Comparison of ENCODE assay signal across 22 cellular contexts in the genomic region with DNA sequence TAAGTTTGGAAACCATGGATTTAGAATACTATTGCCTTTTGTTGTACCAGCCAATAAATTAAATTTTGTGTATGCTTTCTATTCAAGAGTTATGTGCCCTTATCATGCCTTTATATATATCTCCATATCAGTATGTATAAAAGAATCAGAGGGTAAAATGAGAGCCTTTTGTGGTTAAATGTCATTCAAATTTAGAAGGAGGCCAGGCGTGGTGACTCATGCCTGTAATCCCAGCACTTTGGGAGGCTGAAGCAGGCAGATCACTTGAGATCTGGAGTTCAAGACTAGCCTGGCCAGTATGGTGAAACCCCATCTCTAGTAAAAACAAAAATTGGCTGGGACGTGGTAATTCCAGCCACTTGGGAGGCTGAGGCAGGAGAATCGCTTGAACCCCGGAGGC.
DNase-seq lines count a peak whose midpoint lies in the region; ATAC-seq and TF ChIP-seq lines count a peak whose summit lies in the region.
"Had no signal": no experiment of that assay in that cellular context is flagged by ENCODE, and none has a peak within 500 bp of the region (broad histone marks: within the 10 kb centered on the region; RNA-seq: fewer than 3 reads in every experiment).

No MANE protein-coding gene starts in this region.

- H3K14ac ChIP-seq in IMR-90 (replicated peaks; ENCODE audit: low read depth, low read length) = no peak overlapping the region

- TF ChIP-seq CTCF in IMR-90 (conservative IDR thresholded peaks at IDR 0.05; ENCODE audit: low read depth, low read length) = no peak

- POLR2A ChIA-PET in IMR-90 (lab: Charles Lee; ENCODE audit: unreplicated experiment) = no interaction called here

- H3K79me1 ChIP-seq in IMR-90 (ENCODE audit: low read depth in 1 of 2, low read length in 2 of 2) = peaks cover 11 to 26% of the 10 kb centered on the region in 2 experiments; a peak in 3 of 4 replicates

- H4K5ac ChIP-seq in IMR-90 (ENCODE audit: low read depth, low read length) = no peak overlapping the region

- no peak overlapping the region for H3K4ac ChIP-seq in IMR-90 (ENCODE audit: low read depth, low read length)

- H3K9ac ChIP-seq in IMR-90 (ENCODE audit: low read depth, low read length) = no peak overlapping the region

- no peak overlapping the region for H3K27ac Mint-ChIP-seq in stimulated activated effector memory CD8-positive, alpha-beta T cell treated with anti-CD3 and anti-CD28 coated beads, Interleukin-12 subunit alpha, Interleukin-12 subunit beta, amount 100 ng/mL, for 72 hours
- H3K27ac Mint-ChIP-seq: activated CD8-positive, alpha-beta T cell treated with anti-CD3 and anti-CD28 coated beads for 36 hours; activated naive CD4-positive, alpha-beta T cell treated with anti-CD3 and anti-CD28 coated beads, Interleukin-2, amount 50 U/mL, for 24 hours; activated T-helper 1 cell treated with anti-CD3 and anti-CD28 coated beads, Interleukin-12 subunit alpha, Interleukin-12 subunit beta, Interleukin-2, Interleukin-4 antibody, amounts not matched to agents 30 ng/mL and 10 ng/mL and 1 ng/mL, durations not matched to agents 14 hours and 24 hours and 36 hours; CD8-positive, alpha-beta memory T cell; stimulated activated naive B cell treated with anti-CD40 and anti-IgM and Interleukin-4, amounts not matched to agents 10 μg/mL and 1 μg/mL and 100 μg/mL, for 72 hours had no signal

- no peaks in the 10 kb centered on the region for H3K4me1 ChIP-seq in IMR-90 (ENCODE audit: control insufficient read depth, insufficient read depth, low read length)

- H4K20me1 ChIP-seq in IMR-90 (ENCODE audit: insufficient read depth, low read length) = no peaks in the 10 kb centered on the region; the same call in 1 of the 2 replicates

- no peak overlapping the region for H2AK9ac ChIP-seq in IMR-90 (replicated peaks; ENCODE audit: low read depth, low read length, poor library complexity)

- no peak overlapping the region for H3K23ac ChIP-seq in IMR-90 (ENCODE audit: low read depth, low read length)

- no peak overlapping the region for H3K18ac ChIP-seq in IMR-90 (ENCODE audit: low read depth, low read length)

- in situ Hi-C loops in IMR-90 (cut with MboI; ENCODE audit: low sequenced_read_pairs) = no loop called here

- no peaks in the 10 kb centered on the region for H3K9me3 ChIP-seq in IMR-90 (ENCODE audit: control insufficient read depth, insufficient read depth, low read length)
- H3K9me3 ChIP-seq: ovary had no signal

- no peak overlapping the region for H2BK15ac ChIP-seq in IMR-90 (ENCODE audit: low read depth, low read length)

- no peaks in the 10 kb centered on the region for H3K9me1 ChIP-seq in IMR-90 (ENCODE audit: insufficient read depth, low read length)

- no peak for TF ChIP-seq POLR2A in IMR-90 (IDR thresholded peaks at IDR 0.05; ENCODE audit: low read depth, low read length)

- no peak overlapping the region for H4K91ac ChIP-seq in IMR-90 (ENCODE audit: insufficient read depth, low read depth, low read length)

- no TSS peak for BruUV-seq in IMR-90 (replicated peaks; lab: Mats Ljungman, UMichigan)

- CTCF ChIA-PET in IMR-90 (lab: Yijun Ruan, JAX) = interaction anchor here (0.7 kb wide), 1 partner anchor 8 kb away, joined by 3 read pairs; no protein-coding TSS in a partner anchor

- H4K8ac ChIP-seq in IMR-90 (ENCODE audit: low read depth in 2 of 2, low read length in 2 of 2) = no peak overlapping the region

- intact Hi-C loops in IMR-90 (cut with micrococcal nuclease) = no loop called here

- H2BK5ac ChIP-seq in IMR-90 (ENCODE audit: low read depth, low read length, poor library complexity, severe bottlenecking) = no peak overlapping the region

- H2AFZ ChIP-seq in IMR-90 (replicated peaks; ENCODE audit: low read length, poor library complexity) = no peak overlapping the region

- DNase-seq in EH (ENCODE audit: low read depth) (peak; percentile 30), IMR-90 (peak; percentile 13), amniotic epithelial cell (ENCODE audit: low read depth) (peak; percentile 4), iris pigment epithelial cell (ENCODE audit: low read depth) (peak; percentile 24)
- DNase-seq in stimulated activated effector memory CD8-positive, alpha-beta T cell treated with anti-CD3 and anti-CD28 coated beads, Interleukin-12 subunit alpha, Interleukin-12 subunit beta, amount 100 ng/mL, for 72 hours (ENCODE audit: low spot score in 2 of 2) = no peak
- no peak for DNase-seq in stimulated activated CD8-positive, alpha-beta memory T cell treated with anti-CD3 and anti-CD28 coated beads, Interleukin-4, amount 100 ng/mL, for 48 hours
- DNase-seq: activated CD8-positive, alpha-beta memory T cell treated with anti-CD3 and anti-CD28 coated beads, Interleukin-2, amount 50 U/mL, for 48 hours; activated CD8-positive, alpha-beta T cell treated with anti-CD3 and anti-CD28 coated beads for 36 hours; amygdala; CD8-positive, alpha-beta memory T cell; H9; NCI-H1105 treated with DMSO at 0.1 percent for 48 hours; NCI-H1930; NCI-H2171 treated with DMSO at 0.1 percent for 48 hours; ovary; stimulated activated naive B cell treated with anti-CD40 and anti-IgM and Interleukin-4, amounts not matched to agents 10 μg/mL and 1 μg/mL and 100 μg/mL, for 72 hours had no signal

- no peak overlapping the region for H2BK120ac ChIP-seq in IMR-90 (ENCODE audit: low read depth, low read length)

- H3K36me3 ChIP-seq in IMR-90 (ENCODE audit: control insufficient read depth, insufficient read depth, low read length) = no peaks in the 10 kb centered on the region
- H3K36me3 ChIP-seq: ovary had no signal

- dilution Hi-C loops in IMR-90 (cut with HindIII; ENCODE audit: low sequenced_read_pairs, unreplicated experiment) = no loop called here

- no peak overlapping the region for H3K27ac ChIP-seq in IMR-90 (ENCODE audit: insufficient read depth, low read length)
- H3K27ac ChIP-seq: ovary had no signal

- TF ChIP-seq RAD21 in IMR-90 (IDR thresholded peaks at IDR 0.05; ENCODE audit: low read length) = no peak

- H2BK20ac ChIP-seq in IMR-90 (ENCODE audit: low read depth, low read length) = no peak overlapping the region

- H3K36me3 Mint-ChIP-seq in stimulated activated effector memory CD8-positive, alpha-beta T cell treated with anti-CD3 and anti-CD28 coated beads, Interleukin-12 subunit alpha, Interleukin-12 subunit beta, amount 100 ng/mL, for 72 hours = no peaks in the 10 kb centered on the region

- H2AK5ac ChIP-seq in IMR-90 (ENCODE audit: low read depth, low read length) = no peak overlapping the region

- no peak overlapping the region for H3K4me2 ChIP-seq in IMR-90 (ENCODE audit: low read depth, low read length)

- ATAC-seq in IMR-90 (ENCODE audit: low read depth) (no peak), GM19463 (IDR thresholded peaks at IDR 0.05; ENCODE audit: unreplicated experiment) (no peak)
- ATAC-seq in stimulated activated effector memory CD8-positive, alpha-beta T cell treated with anti-CD3 and anti-CD28 coated beads, Interleukin-12 subunit alpha, Interleukin-12 subunit beta, amount 100 ng/mL, for 72 hours = no peak
- ATAC-seq: activated CD8-positive, alpha-beta T cell treated with anti-CD3 and anti-CD28 coated beads for 36 hours; left lobe of liver; Right ventricle myocardium inferior; stimulated activated naive B cell treated with anti-CD40 and anti-IgM and Interleukin-4, amounts not matched to agents 10 μg/mL and 1 μg/mL and 100 μg/mL, for 72 hours had no signal

- H3K56ac ChIP-seq in IMR-90 (ENCODE audit: extremely low read depth, insufficient read depth, low read length) = no peak overlapping the region

- no peaks in the 10 kb centered on the region for H3K9me3 Mint-ChIP-seq in stimulated activated effector memory CD8-positive, alpha-beta T cell treated with anti-CD3 and anti-CD28 coated beads, Interleukin-12 subunit alpha, Interleukin-12 subunit beta, amount 100 ng/mL, for 72 hours
- H3K9me3 Mint-ChIP-seq: activated naive CD4-positive, alpha-beta T cell treated with anti-CD3 and anti-CD28 coated beads, Interleukin-2, amount 50 U/mL, for 24 hours; activated T-helper 1 cell treated with anti-CD3 and anti-CD28 coated beads, Interleukin-12 subunit alpha, Interleukin-12 subunit beta, Interleukin-2, Interleukin-4 antibody, amounts not matched to agents 30 ng/mL and 10 ng/mL and 1 ng/mL, durations not matched to agents 14 hours and 24 hours and 36 hours; H9; neural crest cell had no signal

- WGBS in IMR-90 (ENCODE audit: extremely low coverage in 2 of 2, insufficient read length in 1 of 2), 2 experiments = no CpG with 5 or more reads among the region's 4 CpGs

- no peaks in the 10 kb centered on the region for H3K4me1 Mint-ChIP-seq in stimulated activated effector memory CD8-positive, alpha-beta T cell treated with anti-CD3 and anti-CD28 coated beads, Interleukin-12 subunit alpha, Interleukin-12 subunit beta, amount 100 ng/mL, for 72 hours
- H3K4me1 Mint-ChIP-seq: neural crest cell; stimulated activated naive B cell treated with anti-CD40 and anti-IgM and Interleukin-4, amounts not matched to agents 10 μg/mL and 1 μg/mL and 100 μg/mL, for 72 hours had no signal

- H3K27me3 ChIP-seq in IMR-90 (ENCODE audit: control insufficient read depth, insufficient read depth, low read length) = no peaks in the 10 kb centered on the region
- H3K27me3 ChIP-seq: ovary had no signal

- H3K4me3 Mint-ChIP-seq in stimulated activated effector memory CD8-positive, alpha-beta T cell treated with anti-CD3 and anti-CD28 coated beads, Interleukin-12 subunit alpha, Interleukin-12 subunit beta, amount 100 ng/mL, for 72 hours = no peak overlapping the region
- H3K4me3 Mint-ChIP-seq: activated CD8-positive, alpha-beta T cell treated with anti-CD3 and anti-CD28 coated beads for 36 hours; activated naive CD4-positive, alpha-beta T cell treated with anti-CD3 and anti-CD28 coated beads, Interleukin-2, amount 50 U/mL, for 24 hours; activated T-helper 1 cell treated with anti-CD3 and anti-CD28 coated beads, Interleukin-12 subunit alpha, Interleukin-12 subunit beta, Interleukin-2, Interleukin-4 antibody, amounts not matched to agents 30 ng/mL and 10 ng/mL and 1 ng/mL, durations not matched to agents 14 hours and 24 hours and 36 hours; H9; neural crest cell; stimulated activated naive B cell treated with anti-CD40 and anti-IgM and Interleukin-4, amounts not matched to agents 10 μg/mL and 1 μg/mL and 100 μg/mL, for 72 hours had no signal

- no peak overlapping the region for H3K4me3 ChIP-seq in IMR-90 (ENCODE audit: insufficient read depth, low read depth, low read length)
- H3K4me3 ChIP-seq: ovary had no signal

TF ChIP-seq in IMR-90, 13 proteins besides CTCF, POLR2A, EP300 and RAD21 (continues in another document):
- TF ChIP-seq NFE2L2 (IDR thresholded peaks at IDR 0.05; ENCODE audit: low read depth, low read length) (no peak), SMC3 (IDR thresholded peaks at IDR 0.05; ENCODE audit: low read depth, low read length) (no peak), MXI1 (IDR thresholded peaks at IDR 0.05; ENCODE audit: borderline replicate concordance, low read depth, low read length) (no peak)

Comparison
In these comparisons a context has a peak if more than half of its experiments do, and no peak if none do; other contexts are left out.
1. DNase-seq: peak in EH (single experiment), IMR-90 (single experiment), amniotic epithelial cell (single experiment) and iris pigment epithelial cell (single experiment); none in stimulated activated effector memory CD8-positive, alpha-beta T cell treated with anti-CD3 and anti-CD28 coated beads, Interleukin-12 subunit alpha, Interleukin-12 subunit beta, amount 100 ng/mL, for 72 hours (0 of 2) and stimulated activated CD8-positive, alpha-beta memory T cell treated with anti-CD3 and anti-CD28 coated beads, Interleukin-4, amount 100 ng/mL, for 48 hours (single experiment).